Comparison of ENCODE assay signal across 9 cellular contexts in genomic region chr2:43269706-43270105, GRCh38. TPM values are rescaled to one million over a fixed set of nuclear protein-coding genes. Genes with fewer than 3 reads are reported as not detected.
DNase-seq lines count a peak whose midpoint lies in the region; ATAC-seq and TF ChIP-seq lines count a peak whose summit lies in the region.
"Had no signal": no experiment of that assay in that cellular context is flagged by ENCODE, and none has a peak within 500 bp of the region (broad histone marks: within the 10 kb centered on the region; RNA-seq: fewer than 3 reads in every experiment).

No MANE protein-coding gene starts in this region.

- H3K9me3 ChIP-seq in upper lobe of right lung = no peaks in the 10 kb centered on the region

- intact Hi-C loops in upper lobe of right lung (cut with DNase I) = no loop called here

- H3K36me3 ChIP-seq in upper lobe of right lung = no peaks in the 10 kb centered on the region

- H3K27ac ChIP-seq in upper lobe of right lung = peak overlapping the region; percentile 82

- DNase-seq in activated T-cell treated with anti-CD3 and anti-CD28 coated beads, Interleukin-2, amount 50 U/mL, for 24 hours = no peak
- no peak for DNase-seq in activated T-cell treated with anti-CD3 and anti-CD28 coated beads, Interleukin-2, amount 50 U/mL, for 4 hours
- peak; percentile 14 for DNase-seq in cerebellar cortex (ENCODE audit: low spot score)
- DNase-seq in mesothelial cell of epicardium (ENCODE audit: low spot score in 2 of 2, unreplicated experiment in 2 of 2) = no peak
- no peak for DNase-seq in upper lobe of right lung
- DNase-seq in HT-29 (ENCODE audit: low spot score) = no peak
- DNase-seq in COR-L47 (lab: John Stamatoyannopoulos, UW) = no peak
- no peak for DNase-seq in HK-2 (ENCODE audit: unreplicated experiment)
- DNase-seq: NCI-H446 treated with DMSO at 0.1 percent for 48 hours had no signal

- no peaks in the 10 kb centered on the region for H3K9me3 Mint-ChIP-seq in activated T-cell treated with anti-CD3 and anti-CD28 coated beads, Interleukin-2, amount 50 U/mL, for 24 hours
- no peaks in the 10 kb centered on the region for H3K9me3 Mint-ChIP-seq in activated T-cell treated with anti-CD3 and anti-CD28 coated beads, Interleukin-2, amount 50 U/mL, for 4 hours
- H3K9me3 Mint-ChIP-seq in mesothelial cell of epicardium = no peaks in the 10 kb centered on the region

- ATAC-seq in activated T-cell treated with anti-CD3 and anti-CD28 coated beads, Interleukin-2, amount 50 U/mL, for 4 hours = no peak
- ATAC-seq in upper lobe of right lung = peak; percentile 70

- no peaks in the 10 kb centered on the region for H3K27me3 ChIP-seq in upper lobe of right lung

- H3K4me3 Mint-ChIP-seq in activated T-cell treated with anti-CD3 and anti-CD28 coated beads, Interleukin-2, amount 50 U/mL, for 24 hours = no peak overlapping the region
- H3K4me3 Mint-ChIP-seq in activated T-cell treated with anti-CD3 and anti-CD28 coated beads, Interleukin-2, amount 50 U/mL, for 4 hours = no peak overlapping the region
- H3K4me3 Mint-ChIP-seq in mesothelial cell of epicardium = no peak overlapping the region

- H3K4me3 ChIP-seq in upper lobe of right lung = no peak overlapping the region

- H3K4me1 Mint-ChIP-seq in activated T-cell treated with anti-CD3 and anti-CD28 coated beads, Interleukin-2, amount 50 U/mL, for 24 hours (ENCODE audit: low read depth) = peaks cover 18% of the 10 kb centered on the region
- no peaks in the 10 kb centered on the region for H3K4me1 Mint-ChIP-seq in activated T-cell treated with anti-CD3 and anti-CD28 coated beads, Interleukin-2, amount 50 U/mL, for 4 hours (ENCODE audit: low read depth)
- H3K4me1 Mint-ChIP-seq in mesothelial cell of epicardium = peaks cover 46% of the 10 kb centered on the region

- H3K4me1 ChIP-seq in upper lobe of right lung = peaks cover 28% of the 10 kb centered on the region

- H3K36me3 Mint-ChIP-seq in activated T-cell treated with anti-CD3 and anti-CD28 coated beads, Interleukin-2, amount 50 U/mL, for 24 hours (ENCODE audit: low read depth) = peaks cover 79% of the 10 kb centered on the region
- peaks cover 28% of the 10 kb centered on the region for H3K36me3 Mint-ChIP-seq in activated T-cell treated with anti-CD3 and anti-CD28 coated beads, Interleukin-2, amount 50 U/mL, for 4 hours (ENCODE audit: insufficient read depth)
- peaks cover 10% of the 10 kb centered on the region for H3K36me3 Mint-ChIP-seq in mesothelial cell of epicardium

- peak overlapping the region; percentile 62 for H3K27ac Mint-ChIP-seq in activated T-cell treated with anti-CD3 and anti-CD28 coated beads, Interleukin-2, amount 50 U/mL, for 24 hours
- peak overlapping the region; percentile 39 for H3K27ac Mint-ChIP-seq in mesothelial cell of epicardium

- H3K27me3 Mint-ChIP-seq in activated T-cell treated with anti-CD3 and anti-CD28 coated beads, Interleukin-2, amount 50 U/mL, for 24 hours = no peaks in the 10 kb centered on the region
- H3K27me3 Mint-ChIP-seq in activated T-cell treated with anti-CD3 and anti-CD28 coated beads, Interleukin-2, amount 50 U/mL, for 4 hours (ENCODE audit: low read depth) = no peaks in the 10 kb centered on the region
- H3K27me3 Mint-ChIP-seq in mesothelial cell of epicardium (ENCODE audit: low read depth) = no peaks in the 10 kb centered on the region

- TF ChIP-seq CTCF in mesothelial cell of epicardium (IDR thresholded peaks at IDR 0.05; ENCODE audit: unreplicated experiment) (no peak), upper lobe of right lung (IDR thresholded peaks at IDR 0.05) (no peak)

RNA-seq across cellular contexts. Expression of gene ZFP36L2, which starts 43.3 kb away (rescaled TPM):
- total RNA-seq in activated T-cell treated with anti-CD3 and anti-CD28 coated beads, Interleukin-2, amount 50 U/mL, for 4 hours = 10 to 100 TPM; 67.7 to 81.4 (median 75.5) TPM
- total RNA-seq in mesothelial cell of epicardium (93.6 to 100 TPM (median 98.3 TPM) in 3 replicates), upper lobe of right lung (139 TPM)
- 19.4 and 20.5 TPM in 2 replicates for total RNA-seq in HT-29 (2014; rRNA removed; shearing (Covaris generic))
